17 cellular contexts compared by ENCODE assay signal in genomic region chr10:84517455-84518046, GRCh38.
DNase-seq lines count a peak whose midpoint lies in the region; ATAC-seq, FAIRE-seq and TF ChIP-seq lines count a peak whose summit lies in the region.
"Had no signal": no experiment of that assay in that cellular context is flagged by ENCODE, and none has a peak within 500 bp of the region (broad histone marks: within the 10 kb centered on the region; RNA-seq: fewer than 3 reads in every experiment).

No MANE protein-coding gene starts in this region.

- TF ChIP-seq RAD21 in K562 (CRISPR knock-in tag; conservative IDR thresholded peaks at IDR 0.05 in 1 of 2, IDR thresholded peaks at IDR 0.05 in 1 of 2) = no peak

- H2AFZ ChIP-seq in K562 (ENCODE audit: low read depth, low read length) = no peak overlapping the region

- TF ChIP-seq POLR2A in K562 (conservative IDR thresholded peaks at IDR 0.05) = no peak

- no peak overlapping the region for H3K4me3 Mint-ChIP-seq in CD8-positive, alpha-beta T cell
- H3K4me3 Mint-ChIP-seq in MCF 10A (ENCODE audit: unreplicated experiment) = no peak overlapping the region
- H3K4me3 Mint-ChIP-seq: CD4-positive, CD25-positive, alpha-beta regulatory T cell had no signal

- H3K4me3 ChIP-seq in CD8-positive, alpha-beta T cell (ENCODE audit: low read depth, low read length) = no peak overlapping the region
- H3K4me3 ChIP-seq in K562 (no peak overlapping the region), pancreas (no peak overlapping the region)
- H3K4me3 ChIP-seq: BLaER1 treated with 17β-estradiol and CSF1 and Interleukin-3, amounts not matched to agents 10 nM and 100 nM; GM12878; HAP-1 had no signal

- H3K9me3 ChIP-seq in CD8-positive, alpha-beta T cell (ENCODE audit: low read length) = no peaks in the 10 kb centered on the region
- H3K9me3 ChIP-seq in K562 (replicated peaks; ENCODE audit: control insufficient read depth, insufficient read depth, low read depth, low read length) = no peaks in the 10 kb centered on the region
- no peaks in the 10 kb centered on the region for H3K9me3 ChIP-seq in pancreas
- H3K9me3 ChIP-seq: BLaER1 treated with 17β-estradiol and CSF1 and Interleukin-3, amounts not matched to agents 10 nM and 100 nM had no signal

- H3K4me1 ChIP-seq in CD8-positive, alpha-beta T cell (ENCODE audit: insufficient read depth, low read length) = no peaks in the 10 kb centered on the region
- H3K4me1 ChIP-seq in K562 (replicated peaks in 1 of 2; ENCODE audit: control insufficient read depth in 2 of 2, insufficient read depth in 2 of 2, low read length in 2 of 2) = no peaks in the 10 kb centered on the region
- peaks cover 0 to 13% (median 10%) of the 10 kb centered on the region in 3 donors for H3K4me1 ChIP-seq in pancreas
- H3K4me1 ChIP-seq: BLaER1 treated with 17β-estradiol and CSF1 and Interleukin-3, amounts not matched to agents 10 nM and 100 nM had no signal

- H3K9me1 ChIP-seq in K562 (ENCODE audit: control insufficient read depth, insufficient read depth, low read length) = no peaks in the 10 kb centered on the region

- H3K27me3 ChIP-seq in CD8-positive, alpha-beta T cell (ENCODE audit: insufficient read depth, low read length) = no peaks in the 10 kb centered on the region
- H3K27me3 ChIP-seq in K562 (ENCODE audit: control insufficient read depth in 2 of 2, insufficient read depth in 2 of 2, low read length in 2 of 2) = no peaks in the 10 kb centered on the region
- no peaks in the 10 kb centered on the region for H3K27me3 ChIP-seq in pancreas
- H3K27me3 ChIP-seq: BLaER1 treated with 17β-estradiol and CSF1 and Interleukin-3, amounts not matched to agents 10 nM and 100 nM had no signal

- no peaks in the 10 kb centered on the region for H3K79me2 ChIP-seq in K562 (ENCODE audit: control insufficient read depth, insufficient read depth, low read length)

- H3K36me3 Mint-ChIP-seq in CD8-positive, alpha-beta T cell = peaks cover 40% of the 10 kb centered on the region
- H3K36me3 Mint-ChIP-seq in MCF 10A (ENCODE audit: insufficient read depth, unreplicated experiment) = peaks cover 18% of the 10 kb centered on the region

- no peak overlapping the region for H3K4me2 ChIP-seq in K562 (ENCODE audit: insufficient read depth, low read length)
- H3K4me2 ChIP-seq: BLaER1 treated with 17β-estradiol and CSF1 and Interleukin-3, amounts not matched to agents 10 nM and 100 nM had no signal

- no peaks in the 10 kb centered on the region for H3K27me3 Mint-ChIP-seq in CD8-positive, alpha-beta T cell (ENCODE audit: low read depth)
- no peaks in the 10 kb centered on the region for H3K27me3 Mint-ChIP-seq in MCF 10A (ENCODE audit: insufficient read depth, unreplicated experiment)
- H3K27me3 Mint-ChIP-seq: CD4-positive, CD25-positive, alpha-beta regulatory T cell had no signal

- H3K27ac ChIP-seq in CD8-positive, alpha-beta T cell (ENCODE audit: low read depth, low read length) = no peak overlapping the region
- H3K27ac ChIP-seq in K562 (ENCODE audit: extremely low read depth, low read depth, low read length) = no peak overlapping the region
- H3K27ac ChIP-seq in pancreas = peak overlapping the region in 1 of 4 donors; percentile 29
- H3K27ac ChIP-seq: BLaER1 treated with 17β-estradiol and CSF1 and Interleukin-3, amounts not matched to agents 10 nM and 100 nM had no signal

- in situ Hi-C loops in K562 (cut with MboI) = no loop called here

- H3K27ac Mint-ChIP-seq in CD8-positive, alpha-beta T cell = peak overlapping the region; percentile 6
- no peak overlapping the region for H3K27ac Mint-ChIP-seq in MCF 10A (ENCODE audit: low read depth, unreplicated experiment)

- FAIRE-seq in K562 (lab: Jason Lieb, UNC) (peak; percentile 6), pancreas (lab: Jason Lieb, UNC) (no peak)
- FAIRE-seq: GM12878, HepG2 had no signal

- intact Hi-C loops in CD8-positive, alpha-beta T cell (cut with DNase I, micrococcal nuclease) = no loop called here
- intact Hi-C loops in K562 (cut with micrococcal nuclease) = no loop called here
- intact Hi-C loops in pancreas (cut with DNase I) = no loop called here
- intact Hi-C loops in MCF 10A (cut with micrococcal nuclease) = no loop called here

- DNase-seq in NCI-H2171 treated with DMSO at 0.1 percent for 48 hours (lab: John Stamatoyannopoulos, UW) (peak; percentile 5), NCI-H2171 (lab: John Stamatoyannopoulos, UW) (no peak), K562 (ENCODE audit: extremely low read depth in 1 of 4, low spot score in 3 of 4) (no peak), pancreas (no peak), MCF 10A (ENCODE audit: unreplicated experiment) (no peak)
- DNase-seq in CD8-positive, alpha-beta T cell = no peak
- no peak for DNase-seq in activated CD4-positive, alpha-beta T cell treated with anti-CD3 and anti-CD28 coated beads for 1 hour
- DNase-seq: 8988T; ACHN; CD4-positive, CD25-positive, alpha-beta regulatory T cell; DMS79; GOT3 had no signal

- H3K9me3 Mint-ChIP-seq in CD8-positive, alpha-beta T cell = no peaks in the 10 kb centered on the region
- no peaks in the 10 kb centered on the region for H3K9me3 Mint-ChIP-seq in MCF 10A (ENCODE audit: unreplicated experiment)
- H3K9me3 Mint-ChIP-seq: CD4-positive, CD25-positive, alpha-beta regulatory T cell had no signal

- H3K9ac ChIP-seq in K562 (ENCODE audit: insufficient read depth in 1 of 2, low read depth in 2 of 2, low read length in 2 of 2) = no peak overlapping the region
- H3K9ac ChIP-seq: BLaER1 treated with 17β-estradiol and CSF1 and Interleukin-3, amounts not matched to agents 10 nM and 100 nM had no signal

- ATAC-seq in CD8-positive, alpha-beta T cell = no peak
- no peak for ATAC-seq in K562
- peak; percentile 56 to 84 (median 70) for ATAC-seq in pancreas
- ATAC-seq in GM21515 (IDR thresholded peaks at IDR 0.05; ENCODE audit: unreplicated experiment) = no peak
- ATAC-seq: GM12878, HepG2 had no signal

- no TSS peak for BruUV-seq in K562 (replicated peaks; lab: Mats Ljungman, UMichigan)
- BruUV-seq in MCF 10A (replicated peaks; lab: Mats Ljungman, UMichigan) = no TSS peak

- WGBS in K562 (ENCODE audit: insufficient coverage, low coverage, missing lambda C conversion rate) = 22% methylated on average over 5 of the region's 5 CpGs
- WGBS in pancreas, 2 donors = 41 to 43% methylated on average over 5 of the region's 5 CpGs

- H3K4me1 Mint-ChIP-seq in CD8-positive, alpha-beta T cell (ENCODE audit: low read depth) = no peaks in the 10 kb centered on the region
- no peaks in the 10 kb centered on the region for H3K4me1 Mint-ChIP-seq in MCF 10A (ENCODE audit: insufficient read depth, unreplicated experiment)

- no peak for TF ChIP-seq CTCF in CD8-positive, alpha-beta T cell (IDR thresholded peaks at IDR 0.05)
- TF ChIP-seq CTCF in K562 (IDR thresholded peaks at IDR 0.05 in 2 of 3, conservative IDR thresholded peaks at IDR 0.05 in 1 of 3; ENCODE audit: insufficient read depth in 2 of 3, low read depth in 1 of 3, low read length in 3 of 3) = no peak
- TF ChIP-seq CTCF in pancreas (IDR thresholded peaks at IDR 0.05) = no peak
- TF ChIP-seq CTCF in MCF 10A (IDR thresholded peaks at IDR 0.05; ENCODE audit: unreplicated experiment) = no peak

- CTCF ChIA-PET in CD8-positive, alpha-beta T cell (lab: Charles Lee) = interaction anchor here (0.9 kb wide), 1 partner anchor 19 kb away, joined by 3 read pairs; no protein-coding TSS in a partner anchor
- CTCF ChIA-PET in K562 (lab: Yijun Ruan, JAX; ENCODE audit: low intra/inter-chr PET ratio) = interaction anchor here (0.6 kb wide), 1 partner anchor 1181 kb away, joined by 3 read pairs; no protein-coding TSS in a partner anchor
- CTCF ChIA-PET in MCF 10A (lab: Yijun Ruan, JAX) = interaction anchor here (0.7 to 1.1 kb wide), 3 partner anchors 20 to 165 kb away, joined by 3 to 4 read pairs (median 3); no protein-coding TSS in a partner anchor

- no peaks in the 10 kb centered on the region for H4K20me1 ChIP-seq in K562 (replicated peaks; ENCODE audit: control insufficient read depth, insufficient read depth, low read length)
- H4K20me1 ChIP-seq: BLaER1 treated with 17β-estradiol and CSF1 and Interleukin-3, amounts not matched to agents 10 nM and 100 nM had no signal

- H3K36me3 ChIP-seq in CD8-positive, alpha-beta T cell (ENCODE audit: insufficient read depth, low read length) = no peaks in the 10 kb centered on the region
- H3K36me3 ChIP-seq in K562 (ENCODE audit: control insufficient read depth, insufficient read depth, low read length) (peaks cover 8% of the 10 kb centered on the region; the same call in 1 of the 3 replicates), pancreas (peaks cover 0 to 5% (median 0%) of the 10 kb centered on the region in 3 donors)
- H3K36me3 ChIP-seq: HAP-1 had no signal

- POLR2A ChIA-PET in CD8-positive, alpha-beta T cell (lab: Charles Lee) = no interaction called here
- POLR2A ChIA-PET in K562 (lab: Yijun Ruan, JAX) (interaction anchor here (0.6 kb wide), 1 partner anchor 66 kb away, joined by 3 read pairs; no protein-coding TSS in a partner anchor), MCF 10A (lab: Yijun Ruan, JAX) (interaction anchor here (0.8 kb wide), 1 partner anchor 188 kb away, joined by 4 read pairs; no protein-coding TSS in a partner anchor)

- no peak for TF ChIP-seq EP300 in K562 (IDR thresholded peaks at IDR 0.05; ENCODE audit: low read length)

TF ChIP-seq in K562, 482 proteins besides CTCF, POLR2A, EP300 and RAD21:
- no peak for TF ChIP-seq DACH1 (IDR thresholded peaks at IDR 0.05; ENCODE audit: partially characterized antibody)
- no peak for TF ChIP-seq GABPB1 (CRISPR knock-in tag; IDR thresholded peaks at IDR 0.05)

Comparison
In these comparisons a context has a peak if more than half of its experiments do, and no peak if none do; other contexts are left out.
1. ATAC-seq: peak in pancreas (4 of 4); none in CD8-positive, alpha-beta T cell (single experiment), K562 (single experiment) and GM21515 (single experiment).